Comparison of ENCODE assay signal across 7 cellular contexts in the genomic region with DNA sequence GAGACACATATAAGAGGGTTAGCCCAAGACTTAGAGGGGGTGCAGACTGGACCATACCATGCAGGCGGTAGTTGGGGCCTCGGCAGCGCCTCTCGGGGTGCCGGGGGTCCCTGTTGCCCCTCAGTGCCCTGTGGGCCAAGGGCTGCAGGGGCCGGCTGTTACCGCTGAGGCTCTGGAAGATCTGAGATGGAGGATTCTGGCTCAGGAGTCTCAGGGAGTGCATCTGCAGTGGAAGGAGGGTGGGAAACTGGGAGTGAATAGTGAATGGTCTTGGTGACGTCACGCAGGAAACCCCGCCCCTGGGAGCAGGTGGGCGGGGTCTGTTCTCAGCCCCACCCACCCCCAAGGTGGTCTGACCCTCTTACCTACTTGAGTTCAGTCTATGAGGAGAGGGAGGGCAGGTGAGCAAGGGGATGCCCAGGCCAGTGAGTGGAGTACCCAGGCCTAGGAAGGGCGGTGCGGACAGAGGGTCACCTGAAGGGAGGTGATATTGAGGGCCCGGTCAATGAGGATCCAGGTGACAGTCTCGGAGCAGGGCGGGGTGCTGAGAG. TPM values are rescaled to one million over a fixed set of nuclear protein-coding genes. Genes with fewer than 3 reads are reported as not detected.
A peak's percentile ranks its signal among the peaks of the same experiment; 100 is the strongest.
DNase-seq lines count a peak whose midpoint lies in the region; ATAC-seq and TF ChIP-seq lines count a peak whose summit lies in the region.

No MANE protein-coding gene starts in this region.

- peaks cover 40% of the 10 kb centered on the region for H3K4me1 Mint-ChIP-seq in HFFc6 (ENCODE audit: low read depth)
- H3K4me1 Mint-ChIP-seq in activated B cell treated with CpG ODN at 0.5 μM for 24 hours = peaks cover 53% of the 10 kb centered on the region
- H3K4me1 Mint-ChIP-seq in stimulated activated naive B cell treated with anti-CD40 and anti-IgM and Interleukin-4, amounts not matched to agents 10 μg/mL and 1 μg/mL and 100 μg/mL, for 72 hours = peaks cover 35 to 51% of the 10 kb centered on the region in 2 donors

- H3K4me3 Mint-ChIP-seq in HFFc6 (peak overlapping the region; percentile 91), activated B cell treated with CpG ODN at 0.5 μM for 24 hours (peak overlapping the region; percentile 93)
- peak overlapping the region; percentile 88 to 92 for H3K4me3 Mint-ChIP-seq in stimulated activated naive B cell treated with anti-CD40 and anti-IgM and Interleukin-4, amounts not matched to agents 10 μg/mL and 1 μg/mL and 100 μg/mL, for 72 hours

- H3K27me3 Mint-ChIP-seq in HFFc6 (ENCODE audit: insufficient read depth) (peaks cover 27% of the 10 kb centered on the region), activated B cell treated with CpG ODN at 0.5 μM for 24 hours (no peaks in the 10 kb centered on the region)
- H3K27me3 Mint-ChIP-seq in stimulated activated naive B cell treated with anti-CD40 and anti-IgM and Interleukin-4, amounts not matched to agents 10 μg/mL and 1 μg/mL and 100 μg/mL, for 72 hours = no peaks in the 10 kb centered on the region

- no peaks in the 10 kb centered on the region for H3K36me3 Mint-ChIP-seq in HFFc6 (ENCODE audit: low read depth)
- H3K36me3 Mint-ChIP-seq in activated B cell treated with CpG ODN at 0.5 μM for 24 hours (ENCODE audit: low read depth) = peaks cover 6% of the 10 kb centered on the region
- H3K36me3 Mint-ChIP-seq in stimulated activated naive B cell treated with anti-CD40 and anti-IgM and Interleukin-4, amounts not matched to agents 10 μg/mL and 1 μg/mL and 100 μg/mL, for 72 hours = peaks cover 5 to 16% of the 10 kb centered on the region in 2 donors

- CTCF ChIA-PET in activated B cell treated with CpG ODN at 0.5 μM for 24 hours (lab: Charles Lee) = no interaction called here

- H3K27ac Mint-ChIP-seq in HFFc6 = no peak overlapping the region
- H3K27ac Mint-ChIP-seq in activated B cell treated with CpG ODN at 0.5 μM for 24 hours = peak overlapping the region; percentile 99
- peak overlapping the region; percentile 99 for H3K27ac Mint-ChIP-seq in stimulated activated naive B cell treated with anti-CD40 and anti-IgM and Interleukin-4, amounts not matched to agents 10 μg/mL and 1 μg/mL and 100 μg/mL, for 72 hours

- ATAC-seq in activated B cell treated with CpG ODN at 0.5 μM for 24 hours (ENCODE audit: low read depth) (no peak), HG02642 (IDR thresholded peaks at IDR 0.05; ENCODE audit: poor library complexity, unreplicated experiment) (no peak), HG02852 (IDR thresholded peaks at IDR 0.05; ENCODE audit: unreplicated experiment) (no peak)
- no peak for ATAC-seq in stimulated activated naive B cell treated with anti-CD40 and anti-IgM and Interleukin-4, amounts not matched to agents 10 μg/mL and 1 μg/mL and 100 μg/mL, for 72 hours (replicated peaks)

- TF ChIP-seq CTCF in HFFc6 (IDR thresholded peaks at IDR 0.05) (no peak), activated B cell treated with CpG ODN at 0.5 μM for 24 hours (IDR thresholded peaks at IDR 0.05) (no peak)

- intact Hi-C loops in activated B cell treated with CpG ODN at 0.5 μM for 24 hours (cut with micrococcal nuclease) = loop anchor here (1.0 to 10.0 kb wide), 10 partner anchors 7 to 1238 kb away; a partner anchor contains a TSS

- H3K9me3 ChIP-seq in iPS-18c (ENCODE audit: control insufficient read depth, insufficient read depth, low read length) = no peaks in the 10 kb centered on the region

- no peaks in the 10 kb centered on the region for H3K9me3 Mint-ChIP-seq in HFFc6
- H3K9me3 Mint-ChIP-seq in activated B cell treated with CpG ODN at 0.5 μM for 24 hours = no peaks in the 10 kb centered on the region
- peaks cover 8 to 9% of the 10 kb centered on the region in 2 donors for H3K9me3 Mint-ChIP-seq in stimulated activated naive B cell treated with anti-CD40 and anti-IgM and Interleukin-4, amounts not matched to agents 10 μg/mL and 1 μg/mL and 100 μg/mL, for 72 hours

- peak overlapping the region; percentile 48; the same call in 1 of the 2 replicates for H3K4me3 ChIP-seq in iPS-18c (ENCODE audit: insufficient read depth, low read depth, low read length)

- DNase-seq in HFFc6 (no peak), activated B cell treated with CpG ODN at 0.5 μM for 24 hours (no peak), activated gamma-delta T cell treated with Interleukin-2 at 50 U/mL for 16 hours (no peak)
- no peak for DNase-seq in stimulated activated naive B cell treated with anti-CD40 and anti-IgM and Interleukin-4, amounts not matched to agents 10 μg/mL and 1 μg/mL and 100 μg/mL, for 72 hours

- POLR2A ChIA-PET in activated B cell treated with CpG ODN at 0.5 μM for 24 hours (lab: Charles Lee) = interaction anchor here (4.8 kb wide), 2 partner anchors 15 to 19 kb away, joined by 53 to 67 read pairs; a partner anchor contains a TSS

RNA-seq across cellular contexts. Expression of a gene that starts 1.7 kb away (rescaled TPM):
- 1 to 10 TPM; 3.8 to 5.7 (median 4.4) TPM for total RNA-seq in HFFc6 (2021; fragmentation: NEBNext Ultra II Directional; extraction: Animal tissue kit (Norgen Biotek cat#: 25700))
- 8.7 and 9.2 TPM in 2 replicates for total RNA-seq in activated B cell treated with CpG ODN at 0.5 μM for 24 hours

RNA-seq across cellular contexts. Expression of a gene that starts 7.1 kb away (rescaled TPM):
- 1 to 10 TPM in 4 of 6 experiments, under 1 TPM in 2; 0.53 to 2.5 (median 1.4) TPM for total RNA-seq in HFFc6 (2021; fragmentation: NEBNext Ultra II Directional; extraction: Animal tissue kit (Norgen Biotek cat#: 25700))
- total RNA-seq in activated B cell treated with CpG ODN at 0.5 μM for 24 hours = 9.5 and 10.3 TPM in 2 replicates

RNA-seq across cellular contexts. Expression of a gene that starts 19.6 kb away (rescaled TPM):
- 10 to 100 TPM; 20.1 to 34.0 (median 23.4) TPM for total RNA-seq in HFFc6 (2021; fragmentation: NEBNext Ultra II Directional; extraction: Animal tissue kit (Norgen Biotek cat#: 25700))
- total RNA-seq in activated B cell treated with CpG ODN at 0.5 μM for 24 hours = 38.2 and 48.5 TPM in 2 replicates

RNA-seq across cellular contexts. Expression of a gene that starts 19.9 kb away (rescaled TPM):
- total RNA-seq in HFFc6 (2021; fragmentation: NEBNext Ultra II Directional; extraction: Animal tissue kit (Norgen Biotek cat#: 25700)) = 1,000 to 10,000 TPM; 1,359 to 1,448 (median 1,407) TPM
- total RNA-seq in activated B cell treated with CpG ODN at 0.5 μM for 24 hours = 2,427 and 2,762 TPM in 2 replicates

RNA-seq across cellular contexts. Expression of a gene that starts 24.0 kb away (rescaled TPM):
- under 1 TPM; 0.23 to 0.99 (median 0.54) TPM for total RNA-seq in HFFc6 (2021; fragmentation: NEBNext Ultra II Directional; extraction: Animal tissue kit (Norgen Biotek cat#: 25700))
- total RNA-seq in activated B cell treated with CpG ODN at 0.5 μM for 24 hours = 3.5 and 5.6 TPM in 2 replicates
